In genomic region chr4:48801016-48801715, GRCh38 we compare ENCODE assay signal across 14 cellular contexts.
"Had no signal": no experiment of that assay in that cellular context is flagged by ENCODE, and none has a peak within 500 bp of the region (broad histone marks: within the 10 kb centered on the region; RNA-seq: fewer than 3 reads in every experiment).

No MANE protein-coding gene starts in this region.

- ATAC-seq: activated T-cell treated with anti-CD3 and anti-CD28 coated beads, Interleukin-2, amount 50 U/mL, for 72 hours; lower lobe of right lung; naive thymus-derived CD4-positive, alpha-beta T cell had no signal

- H3K4me1 ChIP-seq: lower lobe of right lung had no signal

- H3K27me3 ChIP-seq: esophagus squamous epithelium, transverse colon had no signal

- H3K36me3 ChIP-seq: esophagus squamous epithelium, lower lobe of right lung, transverse colon had no signal

- H3K27ac ChIP-seq: lower lobe of right lung, transverse colon had no signal

- H3K9me3 ChIP-seq: esophagus squamous epithelium, lower lobe of right lung, transverse colon had no signal

- H3K4me2 ChIP-seq: smooth muscle cell had no signal

- H3K4me3 ChIP-seq: esophagus squamous epithelium, lower lobe of right lung, smooth muscle cell, transverse colon had no signal

- DNase-seq: activated CD4-positive, alpha-beta memory T cell treated with anti-CD3 and anti-CD28 coated beads for 36 hours; activated CD4-positive, alpha-beta T cell treated with anti-CD3 and anti-CD28 coated beads for 1 hour; activated gamma-delta T cell treated with Interleukin-2 at 50 U/mL for 16 hours; activated naive CD8-positive, alpha-beta T cell treated with anti-CD3 and anti-CD28 coated beads, Interleukin-2, amount 10 ng/mL, durations not matched to agents 7 days and 5 days; activated T-cell treated with anti-CD3 and anti-CD28 coated beads, Interleukin-2, amount 50 U/mL, for 72 hours; anterior cingulate cortex; esophagus squamous epithelium; foreskin fibroblast; head of caudate nucleus; lower lobe of right lung; naive thymus-derived CD4-positive, alpha-beta T cell; right cardiac atrium; transverse colon had no signal
